In the genomic region with DNA sequence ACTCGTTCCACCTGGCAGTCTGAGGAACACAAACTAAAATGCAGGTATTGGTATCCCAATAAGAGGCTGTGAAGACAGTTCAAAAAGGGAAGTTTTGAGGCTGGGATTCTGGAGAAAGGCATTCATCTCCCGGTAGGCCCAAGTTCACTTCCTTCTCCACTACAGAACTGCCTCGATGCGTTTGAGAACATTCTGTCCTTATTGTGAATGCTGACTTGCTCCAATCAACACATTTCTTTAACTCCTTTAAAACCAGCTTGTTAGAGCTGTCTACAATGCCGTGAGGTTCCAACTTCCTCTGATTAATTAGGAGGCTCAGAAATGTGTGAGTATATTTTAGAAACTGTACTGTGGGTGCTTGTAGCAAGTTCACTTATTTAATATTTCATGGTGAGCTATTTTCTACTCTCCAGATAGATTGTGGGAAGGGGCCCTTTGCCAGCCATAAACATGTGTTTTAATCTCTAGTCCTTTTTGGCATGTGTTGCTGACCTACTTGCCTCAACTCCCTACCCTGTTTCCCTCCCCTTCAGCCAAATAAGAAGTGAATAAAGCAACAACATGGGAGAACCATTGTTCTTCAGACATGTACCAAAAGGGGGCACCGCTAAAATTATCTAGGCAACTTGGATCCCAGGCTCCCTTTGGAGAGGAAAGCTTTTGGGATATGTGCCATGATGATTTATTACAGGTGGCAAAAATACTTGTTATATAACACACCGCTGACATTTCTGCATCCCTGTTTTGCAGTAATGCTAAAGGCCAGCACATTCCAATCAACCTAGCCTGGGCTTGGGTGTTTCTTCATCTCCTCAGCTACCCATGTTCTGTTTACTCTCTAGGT, we compare ENCODE assay signal across 1 cellular context.
TF ChIP-seq lines count a peak whose summit lies in the region.

No MANE protein-coding gene starts in this region.

TF ChIP-seq in SK-N-SH, 30 proteins besides CTCF, POLR2A, EP300 and RAD21 (continued from another document):
- TF ChIP-seq MEF2A (IDR thresholded peaks at IDR 0.05; ENCODE audit: borderline replicate concordance, low read depth): no peak
